ENCODE assay signal across 9 cellular contexts in the genomic region with DNA sequence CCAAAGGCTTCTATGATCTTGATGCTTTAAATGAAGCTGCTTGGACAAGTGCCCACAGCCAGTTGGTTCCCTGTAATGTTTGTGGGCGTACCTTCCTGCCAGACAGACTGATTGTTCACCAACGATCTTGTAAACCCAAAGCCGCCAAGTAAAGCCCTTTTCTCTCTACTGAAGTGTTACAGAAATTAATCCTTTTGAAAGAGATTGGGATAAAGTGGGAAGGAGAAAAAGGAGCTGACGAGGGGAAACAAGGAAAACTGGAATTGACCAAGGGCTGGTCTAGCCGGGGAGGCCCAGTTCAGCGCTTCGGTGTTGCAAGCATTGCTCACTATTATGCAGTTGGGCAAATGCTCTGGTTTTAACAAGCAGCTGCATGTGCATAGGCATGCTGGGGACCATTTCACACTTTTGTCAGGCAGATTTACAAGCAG. TPM values are rescaled to one million over a fixed set of nuclear protein-coding genes. Genes with fewer than 3 reads are reported as not detected.
DNase-seq lines count a peak whose midpoint lies in the region; ATAC-seq and TF ChIP-seq lines count a peak whose summit lies in the region.
"Had no signal": no experiment of that assay in that cellular context is flagged by ENCODE, and none has a peak within 500 bp of the region (broad histone marks: within the 10 kb centered on the region; RNA-seq: fewer than 3 reads in every experiment).

No MANE protein-coding gene starts in this region.

- H3K27ac ChIP-seq in esophagus (ENCODE audit: low read depth in 2 of 2, low read length in 1 of 2) (peak overlapping the region; percentile 81 to 89), neural progenitor cell (no peak overlapping the region)
- no peak overlapping the region for H3K27ac ChIP-seq in CD4-positive, alpha-beta T cell (ENCODE audit: low read depth, low read length)

- H3K4me3 ChIP-seq in esophagus (ENCODE audit: low read depth in 1 of 2, low read length in 2 of 2) (no peak overlapping the region), neural progenitor cell (no peak overlapping the region)

- ATAC-seq in CD4-positive, alpha-beta T cell (ENCODE audit: poor library complexity): no peak
- no peak for ATAC-seq in HG03565 (IDR thresholded peaks at IDR 0.05; ENCODE audit: unreplicated experiment)
- ATAC-seq in GM19467 (IDR thresholded peaks at IDR 0.05; ENCODE audit: unreplicated experiment): no peak

- peak overlapping the region; percentile 36 for H3K27ac Mint-ChIP-seq in neural progenitor cell
- no peak overlapping the region for H3K27ac Mint-ChIP-seq in CD4-positive, alpha-beta T cell

- H4K20me1 ChIP-seq in neural progenitor cell (ENCODE audit: low read depth): no peaks in the 10 kb centered on the region

- H3K4me1 ChIP-seq in esophagus (ENCODE audit: control insufficient read depth in 2 of 2, insufficient read depth in 2 of 2, low read length in 1 of 2) (peaks cover 0 to 2% of the 10 kb centered on the region in 2 donors), neural progenitor cell (no peaks in the 10 kb centered on the region)

- peaks cover 2% of the 10 kb centered on the region for H3K9me3 Mint-ChIP-seq in neural progenitor cell
- no peaks in the 10 kb centered on the region for H3K9me3 Mint-ChIP-seq in CD4-positive, alpha-beta T cell

- no peak overlapping the region for H3K4me3 Mint-ChIP-seq in neural progenitor cell
- no peak overlapping the region for H3K4me3 Mint-ChIP-seq in CD4-positive, alpha-beta T cell

- H3K36me3 ChIP-seq in esophagus (ENCODE audit: control insufficient read depth in 2 of 2, insufficient read depth in 2 of 2, low read length in 1 of 2) (no peaks in the 10 kb centered on the region), neural progenitor cell (no peaks in the 10 kb centered on the region)

- DNase-seq in AG20443 (ENCODE audit: low spot score): peak; percentile 51
- peak; percentile 81 for DNase-seq in NCI-H69 (lab: John Stamatoyannopoulos, UW)
- peak; percentile 15 for DNase-seq in neural progenitor cell (ENCODE audit: low spot score)
- DNase-seq in epidermal melanocyte (ENCODE audit: insufficient read length, low spot score): no peak
- DNase-seq in CD4-positive, alpha-beta T cell: no peak
- DNase-seq: DMS53 had no signal

- no peaks in the 10 kb centered on the region for H3K79me2 ChIP-seq in neural progenitor cell (ENCODE audit: low read depth)

- WGBS in esophagus, 2 donors: 17 to 36% methylated on average over 7 of the region's 7 CpGs

- CTCF ChIA-PET in CD4-positive, alpha-beta T cell (lab: Charles Lee): no interaction called here

- H3K27me3 Mint-ChIP-seq in neural progenitor cell (ENCODE audit: insufficient read depth, low read depth): no peaks in the 10 kb centered on the region
- H3K27me3 Mint-ChIP-seq in CD4-positive, alpha-beta T cell: peaks cover 13% of the 10 kb centered on the region

- H3K27me3 ChIP-seq in esophagus (ENCODE audit: control insufficient read depth in 1 of 2, insufficient read depth in 2 of 2, low read length in 2 of 2): no peaks in the 10 kb centered on the region
- no peaks in the 10 kb centered on the region for H3K27me3 ChIP-seq in neural progenitor cell
- H3K27me3 ChIP-seq in CD4-positive, alpha-beta T cell (ENCODE audit: control insufficient read depth, insufficient read depth, low read length): no peaks in the 10 kb centered on the region

- intact Hi-C loops in CD4-positive, alpha-beta T cell (cut with DNase I, micrococcal nuclease): no loop called here

- H3K9me3 ChIP-seq in esophagus (ENCODE audit: control insufficient read depth in 2 of 2, insufficient read depth in 1 of 2, low read depth in 1 of 2, low read length in 1 of 2): no peaks in the 10 kb centered on the region
- H3K9me3 ChIP-seq in neural progenitor cell (ENCODE audit: low read depth): no peaks in the 10 kb centered on the region
- no peaks in the 10 kb centered on the region for H3K9me3 ChIP-seq in CD4-positive, alpha-beta T cell (ENCODE audit: control insufficient read depth, low read length)

- H2AFZ ChIP-seq in neural progenitor cell (replicated peaks): no peak overlapping the region

- POLR2A ChIA-PET in CD4-positive, alpha-beta T cell (lab: Charles Lee): no interaction called here

- H3K4me1 Mint-ChIP-seq in neural progenitor cell: peaks cover 10% of the 10 kb centered on the region
- no peaks in the 10 kb centered on the region for H3K4me1 Mint-ChIP-seq in CD4-positive, alpha-beta T cell (ENCODE audit: low read depth)

- H3K4me2 ChIP-seq in neural progenitor cell: no peak overlapping the region

- no peak overlapping the region for H3K9ac ChIP-seq in neural progenitor cell

- H3F3A ChIP-seq in neural progenitor cell (ENCODE audit: low read depth): no peaks in the 10 kb centered on the region

- no peak for TF ChIP-seq CTCF in neural progenitor cell (IDR thresholded peaks at IDR 0.05)
- no peak for TF ChIP-seq CTCF in CD4-positive, alpha-beta T cell (IDR thresholded peaks at IDR 0.05)

- no peaks in the 10 kb centered on the region for H3K36me3 Mint-ChIP-seq in neural progenitor cell
- no peaks in the 10 kb centered on the region for H3K36me3 Mint-ChIP-seq in CD4-positive, alpha-beta T cell (ENCODE audit: low read depth)

RNA-seq across cellular contexts. Expression of a gene that starts 53.2 kb away (rescaled TPM):
- polyA plus RNA-seq in esophagus: under 1 TPM; 0.04 to 0.06 TPM
- total RNA-seq in neural progenitor cell (ENCODE audit: low replicate concordance): 0.40 and 1.3 TPM in 2 replicates
- under 1 TPM in 1 of 2 experiments, not detected in 1; 0.28 TPM for total RNA-seq in CD4-positive, alpha-beta T cell

Comparison
In these comparisons a context has a peak if more than half of its experiments do, and no peak if none do; other contexts are left out.
1. DNase-seq: peak in AG20443 (single experiment), NCI-H69 (single experiment) and neural progenitor cell (single experiment); none in epidermal melanocyte (single experiment) and CD4-positive, alpha-beta T cell (0 of 10).
2. H3K27ac ChIP-seq: peak in esophagus (2 of 2); none in neural progenitor cell (single experiment) and CD4-positive, alpha-beta T cell (single experiment).